ENCODE assay signal across 9 cellular contexts in genomic region chr11:35151241-35151640, GRCh38. TPM values are rescaled to one million over a fixed set of nuclear protein-coding genes. Genes with fewer than 3 reads are reported as not detected.
DNase-seq lines count a peak whose midpoint lies in the region; ATAC-seq and TF ChIP-seq lines count a peak whose summit lies in the region.
"Had no signal": no experiment of that assay in that cellular context is flagged by ENCODE, and none has a peak within 500 bp of the region (broad histone marks: within the 10 kb centered on the region; RNA-seq: fewer than 3 reads in every experiment).

No MANE protein-coding gene starts in this region.

- no peak for TF ChIP-seq POLR2A in uterus (IDR thresholded peaks at IDR 0.05)
- TF ChIP-seq POLR2A in lower leg skin (IDR thresholded peaks at IDR 0.05), result no peak

- peak overlapping the region; percentile 29 to 30 for H3K27ac ChIP-seq in uterus

- peaks cover 72% of the 10 kb centered on the region for H3K36me3 Mint-ChIP-seq in activated naive CD4-positive, alpha-beta T cell treated with anti-CD3 and anti-CD28 coated beads for 36 hours (ENCODE audit: low read depth)
- peaks cover 87% of the 10 kb centered on the region for H3K36me3 Mint-ChIP-seq in activated naive CD8-positive, alpha-beta T cell treated with anti-CD3 and anti-CD28 coated beads, Interleukin-2, amount 10 ng/mL, durations not matched to agents 7 days and 5 days
- H3K36me3 Mint-ChIP-seq in immature natural killer cell, result peaks cover 4 to 21% (median 15%) of the 10 kb centered on the region in 3 donors

- H3K4me1 Mint-ChIP-seq in activated naive CD4-positive, alpha-beta T cell treated with anti-CD3 and anti-CD28 coated beads for 36 hours (ENCODE audit: low read depth), result peaks cover 96% of the 10 kb centered on the region
- H3K4me1 Mint-ChIP-seq in activated naive CD8-positive, alpha-beta T cell treated with anti-CD3 and anti-CD28 coated beads, Interleukin-2, amount 10 ng/mL, durations not matched to agents 7 days and 5 days, result peaks cover 85% of the 10 kb centered on the region
- H3K4me1 Mint-ChIP-seq in immature natural killer cell, result peaks cover 89 to 98% of the 10 kb centered on the region in 2 donors

- DNase-seq in activated naive CD4-positive, alpha-beta T cell treated with anti-CD3 and anti-CD28 coated beads for 36 hours, result no peak
- DNase-seq in activated naive CD4-positive, alpha-beta T cell treated with anti-CD3 and anti-CD28 coated beads, Interleukin-2, amount 50 U/mL, for 16 hours, result no peak
- no peak for DNase-seq in activated naive CD8-positive, alpha-beta T cell treated with anti-CD3 and anti-CD28 coated beads, Interleukin-2, amount 10 ng/mL, durations not matched to agents 7 days and 5 days
- DNase-seq in immature natural killer cell (no peak), uterus (no peak), lower leg skin (ENCODE audit: low spot score in 2 of 2) (no peak), DMS 273 (lab: John Stamatoyannopoulos, UW; ENCODE audit: unreplicated experiment) (no peak)
- no peak for DNase-seq in stimulated activated CD4-positive, alpha-beta T cell treated with anti-CD3 and anti-CD28 coated beads, Interleukin-2, amount 100 ng/mL, for 24 hours
- DNase-seq: NCI-H2081 treated with DMSO at 0.1 percent for 48 hours had no signal

- intact Hi-C loops in activated naive CD4-positive, alpha-beta T cell treated with anti-CD3 and anti-CD28 coated beads for 36 hours (cut with micrococcal nuclease), result loop anchor here (1.0 kb wide), 1 partner anchor 9 kb away; no protein-coding TSS in a partner anchor
- intact Hi-C loops in uterus (cut with DNase I; ENCODE audit: low total_unique reads), result no loop called here
- intact Hi-C loops in lower leg skin (cut with DNase I; ENCODE audit: low total_unique reads), result no loop called here

- H3K27me3 ChIP-seq in uterus, result no peaks in the 10 kb centered on the region

- H3K9me3 Mint-ChIP-seq in activated naive CD4-positive, alpha-beta T cell treated with anti-CD3 and anti-CD28 coated beads for 36 hours, result no peaks in the 10 kb centered on the region
- peaks cover 4% of the 10 kb centered on the region for H3K9me3 Mint-ChIP-seq in activated naive CD8-positive, alpha-beta T cell treated with anti-CD3 and anti-CD28 coated beads, Interleukin-2, amount 10 ng/mL, durations not matched to agents 7 days and 5 days
- H3K9me3 Mint-ChIP-seq in immature natural killer cell, result no peaks in the 10 kb centered on the region

- H3K9me3 ChIP-seq in uterus, result no peaks in the 10 kb centered on the region

- 60 to 63% methylated on average over 1 of the region's 1 CpG for WGBS in lower leg skin, 2 donors

- no peak for ATAC-seq in activated naive CD8-positive, alpha-beta T cell treated with anti-CD3 and anti-CD28 coated beads, Interleukin-2, amount 10 ng/mL, durations not matched to agents 7 days and 5 days (ENCODE audit: low read depth)

- no peaks in the 10 kb centered on the region for H3K27me3 Mint-ChIP-seq in activated naive CD4-positive, alpha-beta T cell treated with anti-CD3 and anti-CD28 coated beads for 36 hours (ENCODE audit: low read depth)
- no peaks in the 10 kb centered on the region for H3K27me3 Mint-ChIP-seq in activated naive CD8-positive, alpha-beta T cell treated with anti-CD3 and anti-CD28 coated beads, Interleukin-2, amount 10 ng/mL, durations not matched to agents 7 days and 5 days
- peaks cover 0 to 4% (median 0%) of the 10 kb centered on the region in 3 donors for H3K27me3 Mint-ChIP-seq in immature natural killer cell (ENCODE audit: low read depth in 3 of 3)

- peaks cover 0 to 14% of the 10 kb centered on the region in 2 donors for H3K4me1 ChIP-seq in uterus

- POLR2A ChIA-PET in activated naive CD8-positive, alpha-beta T cell treated with anti-CD3 and anti-CD28 coated beads, Interleukin-2, amount 10 ng/mL, durations not matched to agents 7 days and 5 days (lab: Charles Lee), result interaction anchor here (0.9 to 1.8 kb wide), 3 partner anchors 9 to 26 kb away, joined by 4 to 5 read pairs (median 5); no protein-coding TSS in a partner anchor

- TF ChIP-seq CTCF in uterus (IDR thresholded peaks at IDR 0.05) (no peak), lower leg skin (IDR thresholded peaks at IDR 0.05) (no peak)

- H3K4me3 Mint-ChIP-seq in activated naive CD4-positive, alpha-beta T cell treated with anti-CD3 and anti-CD28 coated beads for 36 hours, result no peak overlapping the region
- no peak overlapping the region for H3K4me3 Mint-ChIP-seq in activated naive CD8-positive, alpha-beta T cell treated with anti-CD3 and anti-CD28 coated beads, Interleukin-2, amount 10 ng/mL, durations not matched to agents 7 days and 5 days
- H3K4me3 Mint-ChIP-seq in immature natural killer cell, result peak overlapping the region in 2 of 5 donors; percentile 11 to 22

- H3K4me3 ChIP-seq in uterus (no peak overlapping the region), lower leg skin (ENCODE audit: low read depth, poor library complexity, severe bottlenecking) (no peak overlapping the region)

- peak overlapping the region; percentile 82 for H3K27ac Mint-ChIP-seq in activated naive CD4-positive, alpha-beta T cell treated with anti-CD3 and anti-CD28 coated beads for 36 hours
- H3K27ac Mint-ChIP-seq in activated naive CD8-positive, alpha-beta T cell treated with anti-CD3 and anti-CD28 coated beads, Interleukin-2, amount 10 ng/mL, durations not matched to agents 7 days and 5 days, result peak overlapping the region; percentile 0
- peak overlapping the region; percentile 13 to 88 (median 52) for H3K27ac Mint-ChIP-seq in immature natural killer cell

- CTCF ChIA-PET in activated naive CD4-positive, alpha-beta T cell treated with anti-CD3 and anti-CD28 coated beads for 36 hours (lab: Charles Lee), result interaction anchor here (1.7 to 2.0 kb wide), 3 partner anchors 9 to 13 kb away, joined by 4 to 21 read pairs (median 8); no protein-coding TSS in a partner anchor

- no peaks in the 10 kb centered on the region for H3K36me3 ChIP-seq in uterus

RNA-seq across cellular contexts. Expression of gene CD44, which starts 12.3 kb away (rescaled TPM):
- total RNA-seq in activated naive CD4-positive, alpha-beta T cell treated with anti-CD3 and anti-CD28 coated beads for 36 hours, result 100 to 1,000 TPM; 389 to 405 TPM
- 100 to 1,000 TPM; 551 to 555 TPM for total RNA-seq in activated naive CD8-positive, alpha-beta T cell treated with anti-CD3 and anti-CD28 coated beads, Interleukin-2, amount 10 ng/mL, durations not matched to agents 7 days and 5 days
- polyA plus RNA-seq in immature natural killer cell, result 100 to 1,000 TPM; 213 to 247 (median 216) TPM
- total RNA-seq in uterus (100 to 1,000 TPM; 135 to 636 (median 397) TPM), lower leg skin (1,000 to 10,000 TPM in 1 of 4 donors, 100 to 1,000 TPM in 3; 861 to 1,282 (median 914) TPM)

Comparison
In these comparisons a context has a peak if more than half of its experiments do, and no peak if none do; other contexts are left out.
1. H3K27ac Mint-ChIP-seq: peak in every context shown above with its lines; median percentile 82 in activated naive CD4-positive, alpha-beta T cell treated with anti-CD3 and anti-CD28 coated beads for 36 hours; 52 in immature natural killer cell; 0 in activated naive CD8-positive, alpha-beta T cell treated with anti-CD3 and anti-CD28 coated beads, Interleukin-2, amount 10 ng/mL, durations not matched to agents 7 days and 5 days.